In genomic region chr15:88580532-88580931, GRCh38 we compare ENCODE assay signal across 18 cellular contexts.
"Had no signal": no experiment of that assay in that cellular context is flagged by ENCODE, and none has a peak within 500 bp of the region (broad histone marks: within the 10 kb centered on the region; RNA-seq: fewer than 3 reads in every experiment).

No MANE protein-coding gene starts in this region.

- FAIRE-seq: colon had no signal

- H3K9ac ChIP-seq: parathyroid adenoma had no signal

- H3K79me2 ChIP-seq: parathyroid adenoma had no signal

- H3K4me3 ChIP-seq: body of pancreas, thyroid gland had no signal

- ATAC-seq: body of pancreas; foreskin keratinocyte; left ventricle myocardium superior; naive thymus-derived CD8-positive, alpha-beta T cell; stimulated activated naive B cell treated with anti-CD40 and anti-IgM and Interleukin-4, amounts not matched to agents 10 μg/mL and 1 μg/mL and 100 μg/mL, for 72 hours had no signal

- H3K27me3 ChIP-seq: body of pancreas, thyroid gland had no signal

- H3K27ac ChIP-seq: body of pancreas, foreskin keratinocyte, neutrophil, parathyroid adenoma, thyroid gland had no signal

- H3K9me3 ChIP-seq: body of pancreas, neutrophil, thyroid gland had no signal

- H3K4me1 ChIP-seq: body of pancreas, parathyroid adenoma had no signal

- H3K36me3 ChIP-seq: neutrophil, thyroid gland had no signal

- DNase-seq: activated CD4-positive, alpha-beta T cell treated with anti-CD3 and anti-CD28 coated beads, Interleukin-2, amount 10 ng/mL, durations not matched to agents 7 days and 5 days; activated CD4-positive, CD25-positive, alpha-beta regulatory T cell; activated CD8-positive, alpha-beta memory T cell treated with anti-CD3 and anti-CD28 coated beads for 24 hours; activated gamma-delta T cell treated with Interleukin-2 at 50 U/mL for 16 hours; amygdala; caudate nucleus; foreskin keratinocyte; left ventricle myocardium superior; mesenchymal stem cell; naive thymus-derived CD8-positive, alpha-beta T cell; stimulated activated CD4-positive, alpha-beta T cell treated with anti-CD3 and anti-CD28 coated beads, Interleukin-15, amount 100 ng/mL, for 24 hours; stimulated activated CD4-positive, alpha-beta T cell treated with anti-CD3 and anti-CD28 coated beads, Interleukin-4, amount 100 ng/mL, for 1 hour; stimulated activated naive B cell treated with anti-CD40 and anti-IgM and Interleukin-4, amounts not matched to agents 10 μg/mL and 1 μg/mL and 100 μg/mL, for 72 hours; thyroid gland had no signal

- H2AFZ ChIP-seq: parathyroid adenoma had no signal
